In the genomic region with DNA sequence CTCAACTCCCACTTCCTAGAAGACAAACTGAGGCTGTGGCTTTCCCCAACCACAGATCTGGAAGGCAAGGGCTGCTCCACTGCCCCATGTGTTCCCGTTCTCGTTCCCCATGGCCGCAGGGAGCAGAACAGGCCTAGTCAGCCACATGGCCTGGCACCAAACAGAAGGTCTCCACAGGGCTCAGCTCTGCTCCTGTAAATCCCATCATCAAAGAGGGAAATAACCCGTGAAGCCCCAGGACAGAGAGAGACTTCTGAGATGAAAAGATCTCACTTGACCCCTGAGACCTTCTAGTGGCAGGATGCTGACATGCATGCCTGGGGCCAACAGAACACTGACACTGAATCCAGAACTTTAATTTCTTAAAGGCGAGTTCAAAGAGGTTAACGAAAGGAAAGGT, we compare ENCODE assay signal across 1 cellular context.
TF ChIP-seq lines count a peak whose summit lies in the region.

No MANE protein-coding gene starts in this region.

TF ChIP-seq in WTC11, 78 proteins besides CTCF, POLR2A, EP300 and RAD21 (continued from another document):
- TF ChIP-seq, protein P1, sequence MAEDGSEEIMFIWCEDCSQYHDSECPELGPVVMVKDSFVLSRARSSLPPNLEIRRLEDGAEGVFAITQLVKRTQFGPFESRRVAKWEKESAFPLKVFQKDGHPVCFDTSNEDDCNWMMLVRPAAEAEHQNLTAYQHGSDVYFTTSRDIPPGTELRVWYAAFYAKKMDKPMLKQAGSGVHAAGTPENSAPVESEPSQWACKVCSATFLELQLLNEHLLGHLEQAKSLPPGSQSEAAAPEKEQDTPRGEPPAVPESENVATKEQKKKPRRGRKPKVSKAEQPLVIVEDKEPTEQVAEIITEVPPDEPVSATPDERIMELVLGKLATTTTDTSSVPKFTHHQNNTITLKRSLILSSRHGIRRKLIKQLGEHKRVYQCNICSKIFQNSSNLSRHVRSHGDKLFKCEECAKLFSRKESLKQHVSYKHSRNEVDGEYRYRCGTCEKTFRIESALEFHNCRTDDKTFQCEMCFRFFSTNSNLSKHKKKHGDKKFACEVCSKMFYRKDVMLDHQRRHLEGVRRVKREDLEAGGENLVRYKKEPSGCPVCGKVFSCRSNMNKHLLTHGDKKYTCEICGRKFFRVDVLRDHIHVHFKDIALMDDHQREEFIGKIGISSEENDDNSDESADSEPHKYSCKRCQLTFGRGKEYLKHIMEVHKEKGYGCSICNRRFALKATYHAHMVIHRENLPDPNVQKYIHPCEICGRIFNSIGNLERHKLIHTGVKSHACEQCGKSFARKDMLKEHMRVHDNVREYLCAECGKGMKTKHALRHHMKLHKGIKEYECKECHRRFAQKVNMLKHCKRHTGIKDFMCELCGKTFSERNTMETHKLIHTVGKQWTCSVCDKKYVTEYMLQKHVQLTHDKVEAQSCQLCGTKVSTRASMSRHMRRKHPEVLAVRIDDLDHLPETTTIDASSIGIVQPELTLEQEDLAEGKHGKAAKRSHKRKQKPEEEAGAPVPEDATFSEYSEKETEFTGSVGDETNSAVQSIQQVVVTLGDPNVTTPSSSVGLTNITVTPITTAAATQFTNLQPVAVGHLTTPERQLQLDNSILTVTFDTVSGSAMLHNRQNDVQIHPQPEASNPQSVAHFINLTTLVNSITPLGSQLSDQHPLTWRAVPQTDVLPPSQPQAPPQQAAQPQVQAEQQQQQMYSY (CRISPR knock-in tag; IDR thresholded peaks at IDR 0.05) = no peak
- TF ChIP-seq JUN (CRISPR knock-in tag; IDR thresholded peaks at IDR 0.05) = no peak
- no peak for TF ChIP-seq TEAD1 (CRISPR knock-in tag; IDR thresholded peaks at IDR 0.05)
- no peak for TF ChIP-seq MYBL2 (CRISPR knock-in tag; IDR thresholded peaks at IDR 0.05)
- TF ChIP-seq, protein P2, sequence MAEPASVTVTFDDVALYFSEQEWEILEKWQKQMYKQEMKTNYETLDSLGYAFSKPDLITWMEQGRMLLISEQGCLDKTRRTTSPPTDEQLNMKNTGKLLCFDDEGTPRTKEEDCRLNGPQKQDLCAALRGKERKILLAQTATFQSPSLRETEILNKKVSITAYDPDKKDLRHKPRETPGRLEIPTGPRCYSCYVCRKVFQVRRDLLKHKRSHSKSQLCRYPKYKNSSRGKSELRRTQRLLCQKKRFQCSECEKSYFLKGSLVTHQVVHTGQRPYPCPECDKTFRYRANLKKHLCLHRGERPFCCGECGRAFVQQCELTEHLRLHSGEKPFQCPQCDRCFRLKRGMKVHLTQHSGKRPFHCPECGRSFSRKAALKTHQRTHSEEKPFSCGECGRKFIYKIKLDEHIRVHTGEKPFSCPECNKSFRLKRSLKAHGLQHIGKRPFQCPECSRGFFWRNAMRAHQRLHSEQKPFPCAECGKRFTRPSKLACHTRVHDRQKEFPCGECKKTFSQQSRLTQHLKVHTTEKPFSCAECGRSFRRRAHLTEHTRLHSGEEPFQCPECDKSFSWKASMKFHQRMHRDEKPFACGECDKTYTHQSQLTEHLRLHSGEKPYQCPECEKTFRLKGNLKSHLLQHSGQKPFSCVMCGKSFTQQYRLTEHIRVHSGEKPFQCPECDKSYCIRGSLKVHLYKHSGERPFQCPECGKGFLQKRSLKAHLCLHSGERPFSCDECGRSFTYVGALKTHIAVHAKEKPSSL (CRISPR knock-in tag; conservative IDR thresholded peaks at IDR 0.05) = no peak
